15 cellular contexts compared by ENCODE assay signal in genomic region chr17:66032082-66032712, GRCh38.
A peak's percentile ranks its signal among the peaks of the same experiment; 100 is the strongest.
DNase-seq lines count a peak whose midpoint lies in the region; ATAC-seq and TF ChIP-seq lines count a peak whose summit lies in the region.
"Had no signal": no experiment of that assay in that cellular context is flagged by ENCODE, and none has a peak within 500 bp of the region (broad histone marks: within the 10 kb centered on the region; RNA-seq: fewer than 3 reads in every experiment).

No MANE protein-coding gene starts in this region.

- H3K9me3 ChIP-seq in tibial artery = no peaks in the 10 kb centered on the region
- H3K9me3 ChIP-seq: neutrophil, uterus had no signal

- peaks cover under 1 to 2% (median 1%) of the 10 kb centered on the region in 3 donors for H3K36me3 ChIP-seq in tibial artery
- H3K36me3 ChIP-seq: neutrophil, uterus had no signal

- H3K27ac ChIP-seq in tibial artery = no peak overlapping the region
- H3K27ac ChIP-seq: neutrophil, uterus had no signal

- intact Hi-C loops in tibial artery (cut with DNase I; ENCODE audit: low total_unique reads) = no loop called here

- peak; percentile 79 for DNase-seq in GM12865 (ENCODE audit: low read depth)
- peak; percentile 40 for DNase-seq in LHCN-M2 (ENCODE audit: low read depth)
- DNase-seq in NCI-H2171 treated with DMSO at 0.1 percent for 48 hours (lab: John Stamatoyannopoulos, UW) = no peak
- no peak for DNase-seq in stimulated activated CD4-positive, alpha-beta T cell treated with anti-CD3 and anti-CD28 coated beads, Interleukin-12 subunit alpha, Interleukin-12 subunit beta, amount 100 ng/mL, for 4 hours
- no peak for DNase-seq in tibial artery
- no peak for DNase-seq in stimulated activated naive CD4-positive, alpha-beta T cell treated with Interleukin-2 at 50 U/mL for 16 hours (lab: John Stamatoyannopoulos, UW)
- DNase-seq: AML-193; effector CD8-positive, alpha-beta T cell; midbrain; uterus had no signal

- no peak for TF ChIP-seq CTCF in GM12865 (IDR thresholded peaks at IDR 0.05; ENCODE audit: insufficient read depth, low read depth, low read length, missing control alignments)
- TF ChIP-seq CTCF in tibial artery (IDR thresholded peaks at IDR 0.05) = no peak

- ATAC-seq in GM19328 (IDR thresholded peaks at IDR 0.05; ENCODE audit: unreplicated experiment) (peak; percentile 69), HG02759 (IDR thresholded peaks at IDR 0.05; ENCODE audit: unreplicated experiment) (peak; percentile 63)
- ATAC-seq: sciatic nerve, WTC11 had no signal

- no peaks in the 10 kb centered on the region for H3K27me3 ChIP-seq in tibial artery
- H3K27me3 ChIP-seq: neutrophil, uterus had no signal

- H3K4me3 ChIP-seq in GM12865 (ENCODE audit: low read depth, low read length) (no peak overlapping the region), tibial artery (no peak overlapping the region)
- H3K4me3 ChIP-seq: uterus had no signal

- no peaks in the 10 kb centered on the region for H3K4me1 ChIP-seq in tibial artery
- H3K4me1 ChIP-seq: uterus had no signal

Comparison
In these comparisons a context has a peak if more than half of its experiments do, and no peak if none do; other contexts are left out.
1. DNase-seq: peak in GM12865 (single experiment) and LHCN-M2 (single experiment); none in NCI-H2171 treated with DMSO at 0.1 percent for 48 hours (single experiment), stimulated activated CD4-positive, alpha-beta T cell treated with anti-CD3 and anti-CD28 coated beads, Interleukin-12 subunit alpha, Interleukin-12 subunit beta, amount 100 ng/mL, for 4 hours (single experiment), tibial artery (0 of 2) and stimulated activated naive CD4-positive, alpha-beta T cell treated with Interleukin-2 at 50 U/mL for 16 hours (single experiment).